Comparison of ENCODE assay signal across 14 cellular contexts in genomic region chr18:30987479-30988241, GRCh38. TPM values are rescaled to one million over a fixed set of nuclear protein-coding genes. Genes with fewer than 3 reads are reported as not detected.
A peak's percentile ranks its signal among the peaks of the same experiment; 100 is the strongest.
DNase-seq lines count a peak whose midpoint lies in the region; ATAC-seq, FAIRE-seq and TF ChIP-seq lines count a peak whose summit lies in the region.
"Had no signal": no experiment of that assay in that cellular context is flagged by ENCODE, and none has a peak within 500 bp of the region (broad histone marks: within the 10 kb centered on the region; RNA-seq: fewer than 3 reads in every experiment).

No MANE protein-coding gene starts in this region.

- ATAC-seq in esophagus mucosa (peak; percentile 93), HG02885 (IDR thresholded peaks at IDR 0.05; ENCODE audit: poor library complexity, unreplicated experiment) (no peak), GM21786 (IDR thresholded peaks at IDR 0.05; ENCODE audit: unreplicated experiment) (no peak)

- no peak for FAIRE-seq in small intestine (lab: Jason Lieb, UNC)

- POLR2A ChIA-PET in GM10248 (lab: Yijun Ruan, JAX): no interaction called here

- no peak overlapping the region for H3K27ac ChIP-seq in small intestine (ENCODE audit: low read depth in 1 of 2, low read length in 1 of 2)

- no peaks in the 10 kb centered on the region for H3K9me3 ChIP-seq in small intestine (ENCODE audit: control insufficient read depth, low read depth)

- H3K36me3 ChIP-seq in small intestine (ENCODE audit: control insufficient read depth in 2 of 2, insufficient read depth in 2 of 2, low read length in 2 of 2): no peaks in the 10 kb centered on the region

- no peaks in the 10 kb centered on the region for H3K4me1 ChIP-seq in small intestine (ENCODE audit: control insufficient read depth in 2 of 2, insufficient read depth in 1 of 2, low read depth in 1 of 2, low read length in 1 of 2)

- WGBS in small intestine, 3 donors: 5 to 42% (median 19%) methylated on average over 4 of the region's 4 CpGs

- peaks cover 0 to 1% of the 10 kb centered on the region in 2 donors for H3K27me3 ChIP-seq in small intestine (ENCODE audit: control insufficient read depth in 2 of 2, insufficient read depth in 2 of 2, low read length in 2 of 2)

- H3K4me3 ChIP-seq in small intestine (ENCODE audit: low read depth in 1 of 2, low read length in 2 of 2): no peak overlapping the region

- TF ChIP-seq CTCF in GM10248 (IDR thresholded peaks at IDR 0.05; ENCODE audit: control extremely low read depth, extremely low read depth, low read depth, missing control alignments): no peak

- peak; percentile 19 for DNase-seq in GM10248 (ENCODE audit: extremely low spot score)
- peak; percentile 44 for DNase-seq in NCI-H460 (ENCODE audit: extremely low read depth, low read depth)
- DNase-seq in small intestine: peak; percentile 85
- no peak for DNase-seq in NOMO-1 treated with DMSO at 0.1 percent for 48 hours (lab: John Stamatoyannopoulos, UW; ENCODE audit: unreplicated experiment)
- no peak for DNase-seq in UCSD-AML1 (lab: John Stamatoyannopoulos, UW; ENCODE audit: unreplicated experiment)
- DNase-seq: activated naive CD4-positive, alpha-beta T cell treated with anti-CD3 and anti-CD28 coated beads for 36 hours; GDM1; NCI-H446; stimulated activated CD4-positive, alpha-beta T cell treated with anti-CD3 and anti-CD28 coated beads, Interleukin-2, amount 100 ng/mL, for 24 hours had no signal

- CTCF ChIA-PET in GM10248 (lab: Yijun Ruan, JAX): no interaction called here

RNA-seq across cellular contexts. Expression of gene DSC3, which starts 54.9 kb away (rescaled TPM):
- total RNA-seq in NCI-H460 (2014; rRNA removed; shearing (Covaris generic)): 1.7 and 2.1 TPM in 2 replicates
- polyA plus RNA-seq in NCI-H460 (2014; cell fraction: nucleus; rRNA removed): 0.78 and 0.95 TPM in 2 replicates
- total RNA-seq in esophagus mucosa: 319 TPM
- under 1 TPM; under 0.01 to 0.27 (median 0.27) TPM for polyA plus RNA-seq in small intestine
- total RNA-seq: activated naive CD4-positive, alpha-beta T cell treated with anti-CD3 and anti-CD28 coated beads for 36 hours; LHCN-M2 had no signal
- polyA plus RNA-seq: BJ had no signal

Comparison
In these comparisons a context has a peak if more than half of its experiments do, and no peak if none do; other contexts are left out.
1. DNase-seq: peak in GM10248 (single experiment), NCI-H460 (single experiment) and small intestine (single experiment); none in NOMO-1 treated with DMSO at 0.1 percent for 48 hours (single experiment) and UCSD-AML1 (single experiment).
2. RNA of gene DSC3, which starts 54.9 kb away (total RNA-seq): 319 TPM in esophagus mucosa (single experiment); 1.7 to 2.1 TPM in NCI-H460; every median in the first group is over 100 times any median in the second.